ENCODE assay signal across 3 cellular contexts in genomic region chr6:53158076-53158475, GRCh38. TPM values are rescaled to one million over a fixed set of nuclear protein-coding genes. Genes with fewer than 3 reads are reported as not detected.
"Had no signal": no experiment of that assay in that cellular context is flagged by ENCODE, and none has a peak within 500 bp of the region (broad histone marks: within the 10 kb centered on the region; RNA-seq: fewer than 3 reads in every experiment).

No MANE protein-coding gene starts in this region.

RNA-seq across cellular contexts. Expression of gene GCM1, which starts 9.4 kb away (rescaled TPM):
- total RNA-seq: LHCN-M2, M059J, MCF 10A had no signal
